ENCODE assay signal across 30 cellular contexts in genomic region chr6:29933955-29934354, GRCh38.
"Had no signal": no experiment of that assay in that cellular context is flagged by ENCODE, and none has a peak within 500 bp of the region (broad histone marks: within the 10 kb centered on the region; RNA-seq: fewer than 3 reads in every experiment).

No MANE protein-coding gene starts in this region.

- H3K4me1 ChIP-seq: colonic mucosa, esophagus muscularis mucosa, foreskin keratinocyte, gastroesophageal sphincter, heart left ventricle, left lung, parathyroid adenoma, testis, tibial artery, upper lobe of left lung had no signal

- H3K9me3 Mint-ChIP-seq: dendritic cell treated with granulocyte-macrophage colony-stimulating factor and Interleukin-4, amounts not matched to agents 40 ng/mL and 50 ng/mL, for 4 days; naive B cell; natural killer cell treated with Interleukin-12 subunit alpha and Interleukin-12 subunit beta and Interleukin-15 and Interleukin-18, amount 100 ng/mL, for 72 hours; neural crest cell; stimulated activated memory B cell treated with anti-CD40 and anti-IgM and Interleukin-4, amounts not matched to agents 10 μg/mL and 1 μg/mL and 100 μg/mL, for 72 hours had no signal

- H3K27ac ChIP-seq: colonic mucosa, esophagus muscularis mucosa, foreskin keratinocyte, gastroesophageal sphincter, heart left ventricle, hepatocyte, left lung, neutrophil, parathyroid adenoma, testis, tibial artery, upper lobe of left lung had no signal

- H3K4me3 Mint-ChIP-seq: dendritic cell treated with granulocyte-macrophage colony-stimulating factor and Interleukin-4, amounts not matched to agents 40 ng/mL and 50 ng/mL, for 4 days; mesothelial cell of epicardium; naive B cell; natural killer cell treated with Interleukin-12 subunit alpha and Interleukin-12 subunit beta and Interleukin-15 and Interleukin-18, amount 100 ng/mL, for 72 hours; neural crest cell; stimulated activated memory B cell treated with anti-CD40 and anti-IgM and Interleukin-4, amounts not matched to agents 10 μg/mL and 1 μg/mL and 100 μg/mL, for 72 hours had no signal

- H3K27me3 ChIP-seq: colonic mucosa, esophagus muscularis mucosa, foreskin keratinocyte, gastroesophageal sphincter, heart left ventricle, hepatocyte, left lung, neutrophil, testis, tibial artery, upper lobe of left lung had no signal

- DNase-seq: colonic mucosa; effector memory CD4-positive, alpha-beta T cell; foreskin keratinocyte; heart left ventricle; left cardiac atrium; left lung; mesenchymal stem cell; mucosa of descending colon; naive B cell; stimulated activated CD4-positive, alpha-beta T cell treated with anti-CD3 and anti-CD28 coated beads, Interleukin-12 subunit alpha, Interleukin-12 subunit beta, amount 100 ng/mL, for 4 hours; stimulated activated CD4-positive, alpha-beta T cell treated with anti-CD3 and anti-CD28 coated beads, Interleukin-2, amount 100 ng/mL, for 24 hours; stimulated activated CD4-positive, alpha-beta T cell treated with anti-CD3 and anti-CD28 coated beads, Interleukin-4, amount 100 ng/mL, for 4 hours; stimulated activated naive CD8-positive, alpha-beta T cell treated with anti-CD3 and anti-CD28 coated beads, Interleukin-15, Interleukin-2, amounts not matched to agents 100 U/mL and 50 U/mL, for 24 hours; substantia nigra; testis; tibial artery had no signal

- H3K27me3 Mint-ChIP-seq: natural killer cell treated with Interleukin-12 subunit alpha and Interleukin-12 subunit beta and Interleukin-15 and Interleukin-18, amount 100 ng/mL, for 72 hours; stimulated activated memory B cell treated with anti-CD40 and anti-IgM and Interleukin-4, amounts not matched to agents 10 μg/mL and 1 μg/mL and 100 μg/mL, for 72 hours had no signal

- H3K4me1 Mint-ChIP-seq: mesothelial cell of epicardium, neural crest cell had no signal

- H3K36me3 ChIP-seq: colonic mucosa, esophagus muscularis mucosa, gastroesophageal sphincter, left lung, neutrophil, tibial artery, upper lobe of left lung had no signal

- H3K36me3 Mint-ChIP-seq: mesothelial cell of epicardium; natural killer cell treated with Interleukin-12 subunit alpha and Interleukin-12 subunit beta and Interleukin-15 and Interleukin-18, amount 100 ng/mL, for 72 hours had no signal

- H3K9me3 ChIP-seq: colonic mucosa, esophagus muscularis mucosa, gastroesophageal sphincter, heart left ventricle, left lung, mucosa of descending colon, neutrophil, testis, tibial artery, upper lobe of left lung had no signal

- ATAC-seq: foreskin keratinocyte; gastroesophageal sphincter; heart left ventricle; left cardiac atrium; left lung; mucosa of descending colon; natural killer cell treated with Interleukin-12 subunit alpha and Interleukin-12 subunit beta and Interleukin-15 and Interleukin-18, amount 100 ng/mL, for 72 hours; sciatic nerve; stimulated activated memory B cell treated with anti-CD40 and anti-IgM and Interleukin-4, amounts not matched to agents 10 μg/mL and 1 μg/mL and 100 μg/mL, for 72 hours; stimulated activated naive CD8-positive, alpha-beta T cell treated with anti-CD3 and anti-CD28 coated beads, Interleukin-15, Interleukin-2, amounts not matched to agents 100 U/mL and 50 U/mL, for 24 hours had no signal

- H3K27ac Mint-ChIP-seq: dendritic cell treated with granulocyte-macrophage colony-stimulating factor and Interleukin-4, amounts not matched to agents 40 ng/mL and 50 ng/mL, for 4 days; mesothelial cell of epicardium; naive B cell; natural killer cell treated with Interleukin-12 subunit alpha and Interleukin-12 subunit beta and Interleukin-15 and Interleukin-18, amount 100 ng/mL, for 72 hours; progenitor cell of endocrine pancreas; stimulated activated memory B cell treated with anti-CD40 and anti-IgM and Interleukin-4, amounts not matched to agents 10 μg/mL and 1 μg/mL and 100 μg/mL, for 72 hours had no signal

- H3K4me3 ChIP-seq: colonic mucosa, esophagus muscularis mucosa, gastroesophageal sphincter, heart left ventricle, hepatocyte, left lung, mucosa of descending colon, smooth muscle cell, testis, tibial artery, upper lobe of left lung had no signal
